1 cellular context compared by ENCODE assay signal in the genomic region with DNA sequence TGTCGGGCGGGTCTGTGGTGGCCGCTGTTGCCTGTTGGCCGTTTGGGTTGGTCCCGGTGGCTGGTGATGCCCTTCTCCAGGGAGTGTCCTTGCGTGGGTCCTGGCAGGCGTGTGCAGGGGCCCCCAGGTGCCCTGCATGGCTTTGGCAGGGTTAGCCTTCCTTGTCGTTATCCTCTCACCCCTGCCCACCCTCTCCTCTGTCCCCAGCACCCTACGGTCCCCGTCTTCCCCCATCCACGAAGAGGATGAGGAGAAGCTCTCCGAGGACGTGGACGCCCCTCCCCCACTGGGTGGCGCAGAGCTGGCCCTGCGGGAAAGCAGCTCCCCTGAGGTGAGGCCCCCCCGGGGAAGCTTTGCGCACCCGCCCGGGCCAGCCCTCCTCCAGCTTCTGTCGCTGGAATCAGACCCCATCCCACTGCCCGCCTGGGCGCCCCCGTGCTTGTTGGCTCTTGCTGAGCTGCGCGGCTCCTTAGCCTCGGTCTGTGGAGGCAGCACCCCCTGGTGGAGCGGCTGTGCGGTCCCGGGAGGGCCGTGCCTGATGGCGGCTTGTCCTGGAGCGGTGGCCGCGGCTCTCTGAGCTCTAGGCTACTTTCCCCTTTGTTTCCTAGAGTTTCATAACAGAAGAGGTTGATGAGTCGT.
TF ChIP-seq lines count a peak whose summit lies in the region.

No MANE protein-coding gene starts in this region.

TF ChIP-seq in K562, 482 proteins besides CTCF, POLR2A, EP300 and RAD21:
- TF ChIP-seq, protein P1, sequence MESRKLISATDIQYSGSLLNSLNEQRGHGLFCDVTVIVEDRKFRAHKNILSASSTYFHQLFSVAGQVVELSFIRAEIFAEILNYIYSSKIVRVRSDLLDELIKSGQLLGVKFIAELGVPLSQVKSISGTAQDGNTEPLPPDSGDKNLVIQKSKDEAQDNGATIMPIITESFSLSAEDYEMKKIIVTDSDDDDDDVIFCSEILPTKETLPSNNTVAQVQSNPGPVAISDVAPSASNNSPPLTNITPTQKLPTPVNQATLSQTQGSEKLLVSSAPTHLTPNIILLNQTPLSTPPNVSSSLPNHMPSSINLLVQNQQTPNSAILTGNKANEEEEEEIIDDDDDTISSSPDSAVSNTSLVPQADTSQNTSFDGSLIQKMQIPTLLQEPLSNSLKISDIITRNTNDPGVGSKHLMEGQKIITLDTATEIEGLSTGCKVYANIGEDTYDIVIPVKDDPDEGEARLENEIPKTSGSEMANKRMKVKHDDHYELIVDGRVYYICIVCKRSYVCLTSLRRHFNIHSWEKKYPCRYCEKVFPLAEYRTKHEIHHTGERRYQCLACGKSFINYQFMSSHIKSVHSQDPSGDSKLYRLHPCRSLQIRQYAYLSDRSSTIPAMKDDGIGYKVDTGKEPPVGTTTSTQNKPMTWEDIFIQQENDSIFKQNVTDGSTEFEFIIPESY (CRISPR knock-in tag; IDR thresholded peaks at IDR 0.05), result peak; percentile 100
- TF ChIP-seq HLTF (IDR thresholded peaks at IDR 0.05), result no peak
- TF ChIP-seq CREM (IDR thresholded peaks at IDR 0.05; ENCODE audit: low read depth), result 0 out of 2 replicates have a peak, but pooled peaks have one; percentile 7
- peak in 1 of 3 experiments; percentile 38 for TF ChIP-seq YY1 (IDR thresholded peaks at IDR 0.05; ENCODE audit: borderline replicate concordance in 1 of 3, control insufficient read depth in 1 of 3, extremely low read depth in 1 of 3, insufficient read depth in 3 of 3, insufficient read length in 1 of 3, insufficient replicate concordance in 2 of 3, low read depth in 1 of 3, low read length in 2 of 3)
- TF ChIP-seq, protein P2, sequence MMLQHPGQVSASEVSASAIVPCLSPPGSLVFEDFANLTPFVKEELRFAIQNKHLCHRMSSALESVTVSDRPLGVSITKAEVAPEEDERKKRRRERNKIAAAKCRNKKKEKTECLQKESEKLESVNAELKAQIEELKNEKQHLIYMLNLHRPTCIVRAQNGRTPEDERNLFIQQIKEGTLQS (IDR thresholded peaks at IDR 0.05), result peak; percentile 75
- TF ChIP-seq, protein P2 (CRISPR knock-in tag; conservative IDR thresholded peaks at IDR 0.05), result no peak
- TF ChIP-seq XRCC5 (IDR thresholded peaks at IDR 0.05; ENCODE audit: low read depth, low read length), result peak; percentile 14; the same call in 1 of the 2 replicates
- TF ChIP-seq FOXJ2 (tag; IDR thresholded peaks at IDR 0.05), result no peak
- peak; percentile 23; the same call in 1 of the 2 replicates for TF ChIP-seq POLR2G (IDR thresholded peaks at IDR 0.05; ENCODE audit: low read depth, low read length)
- TF ChIP-seq ZNF175 (CRISPR knock-in tag; IDR thresholded peaks at IDR 0.05; ENCODE audit: low read depth), result no peak
- no peak for TF ChIP-seq SAFB2 (IDR thresholded peaks at IDR 0.05; ENCODE audit: borderline replicate concordance, low read depth, low read length, severe bottlenecking)
- TF ChIP-seq, protein P3, sequence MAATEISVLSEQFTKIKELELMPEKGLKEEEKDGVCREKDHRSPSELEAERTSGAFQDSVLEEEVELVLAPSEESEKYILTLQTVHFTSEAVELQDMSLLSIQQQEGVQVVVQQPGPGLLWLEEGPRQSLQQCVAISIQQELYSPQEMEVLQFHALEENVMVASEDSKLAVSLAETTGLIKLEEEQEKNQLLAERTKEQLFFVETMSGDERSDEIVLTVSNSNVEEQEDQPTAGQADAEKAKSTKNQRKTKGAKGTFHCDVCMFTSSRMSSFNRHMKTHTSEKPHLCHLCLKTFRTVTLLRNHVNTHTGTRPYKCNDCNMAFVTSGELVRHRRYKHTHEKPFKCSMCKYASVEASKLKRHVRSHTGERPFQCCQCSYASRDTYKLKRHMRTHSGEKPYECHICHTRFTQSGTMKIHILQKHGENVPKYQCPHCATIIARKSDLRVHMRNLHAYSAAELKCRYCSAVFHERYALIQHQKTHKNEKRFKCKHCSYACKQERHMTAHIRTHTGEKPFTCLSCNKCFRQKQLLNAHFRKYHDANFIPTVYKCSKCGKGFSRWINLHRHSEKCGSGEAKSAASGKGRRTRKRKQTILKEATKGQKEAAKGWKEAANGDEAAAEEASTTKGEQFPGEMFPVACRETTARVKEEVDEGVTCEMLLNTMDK (IDR thresholded peaks at IDR 0.05; ENCODE audit: borderline replicate concordance, insufficient read depth, low read depth, low read length, poor library complexity, severe bottlenecking), result peak; percentile 85
- peak; percentile 26 for TF ChIP-seq NFIC (IDR thresholded peaks at IDR 0.05)
- TF ChIP-seq, protein P4, sequence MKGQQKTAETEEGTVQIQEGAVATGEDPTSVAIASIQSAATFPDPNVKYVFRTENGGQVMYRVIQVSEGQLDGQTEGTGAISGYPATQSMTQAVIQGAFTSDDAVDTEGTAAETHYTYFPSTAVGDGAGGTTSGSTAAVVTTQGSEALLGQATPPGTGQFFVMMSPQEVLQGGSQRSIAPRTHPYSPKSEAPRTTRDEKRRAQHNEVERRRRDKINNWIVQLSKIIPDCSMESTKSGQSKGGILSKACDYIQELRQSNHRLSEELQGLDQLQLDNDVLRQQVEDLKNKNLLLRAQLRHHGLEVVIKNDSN (CRISPR knock-in tag; IDR thresholded peaks at IDR 0.05), result no peak
- TF ChIP-seq ZNF444 (CRISPR knock-in tag; IDR thresholded peaks at IDR 0.05), result no peak
- 0 out of 2 replicates have a peak, but pooled peaks have one; percentile 17 for TF ChIP-seq SMC3 (conservative IDR thresholded peaks at IDR 0.05; ENCODE audit: insufficient read depth, low read depth, low read length)
- TF ChIP-seq RBM22 (IDR thresholded peaks at IDR 0.05; ENCODE audit: low read depth, low read length, poor library complexity, severe bottlenecking), result peak; percentile 30
